In the genomic region with DNA sequence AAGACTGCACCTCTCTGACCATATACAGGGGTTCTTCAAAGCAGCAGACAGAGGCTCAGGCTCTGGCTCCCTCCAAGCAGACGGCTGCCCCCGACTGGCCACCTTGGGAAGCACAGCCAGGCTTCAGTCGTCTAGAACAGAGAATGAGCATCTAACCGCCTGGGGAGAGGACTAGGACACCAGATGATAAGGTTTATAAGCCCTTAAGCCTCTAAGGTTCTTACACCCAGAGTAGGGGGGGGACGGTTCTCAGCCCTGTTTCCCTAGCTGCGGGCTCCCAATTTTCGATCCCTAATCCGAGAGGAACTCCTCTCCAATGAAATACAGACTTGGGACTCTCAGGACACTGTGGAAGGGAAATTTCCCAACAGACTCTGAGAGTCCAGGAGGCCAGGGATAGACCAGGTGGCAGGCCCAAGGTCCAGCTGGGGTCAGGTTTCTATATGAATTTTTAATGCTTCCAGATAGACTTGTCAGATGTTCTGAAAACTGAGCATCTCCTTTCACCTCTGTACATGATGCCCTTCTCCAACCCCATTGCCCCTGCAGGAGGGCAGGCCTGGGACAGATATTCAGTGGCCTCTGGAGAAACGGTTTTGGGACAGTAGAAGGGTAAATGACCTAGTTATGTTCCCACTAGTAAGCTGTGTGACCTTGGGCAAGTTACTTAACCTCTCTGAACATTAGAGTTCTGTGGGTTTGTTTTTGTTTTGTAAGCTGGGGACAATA, we compare ENCODE assay signal across 8 cellular contexts. TPM values are rescaled to one million over a fixed set of nuclear protein-coding genes. Genes with fewer than 3 reads are reported as not detected.
DNase-seq lines count a peak whose midpoint lies in the region; ATAC-seq, FAIRE-seq and TF ChIP-seq lines count a peak whose summit lies in the region.

No MANE protein-coding gene starts in this region.

- H3K27ac Mint-ChIP-seq in nephron progenitor cell, result no peak overlapping the region
- peak overlapping the region; percentile 36 for H3K27ac Mint-ChIP-seq in type B pancreatic cell

- peaks cover 62% of the 10 kb centered on the region for H3K4me1 Mint-ChIP-seq in nephron progenitor cell
- H3K4me1 Mint-ChIP-seq in type B pancreatic cell (ENCODE audit: unreplicated experiment), result peaks cover 14% of the 10 kb centered on the region

- intact Hi-C loops in endothelial cell of umbilical vein (cut with micrococcal nuclease), result loop anchor here (1.0 kb wide), 2 partner anchors 23 to 135 kb away; no protein-coding TSS in a partner anchor

- no peak overlapping the region for H2AFZ ChIP-seq in endothelial cell of umbilical vein (ENCODE audit: low read depth, low read length)

- no peaks in the 10 kb centered on the region for H3K79me2 ChIP-seq in endothelial cell of umbilical vein (ENCODE audit: control insufficient read depth, insufficient read depth, low read length)

- peaks cover 9% of the 10 kb centered on the region for H3K4me1 ChIP-seq in endothelial cell of umbilical vein (ENCODE audit: control insufficient read depth, extremely low read depth, insufficient read depth, low read length)

- no peak for TF ChIP-seq POLR2A in endothelial cell of umbilical vein (IDR thresholded peaks at IDR 0.05; ENCODE audit: low read depth, low read length)

- H3K27me3 Mint-ChIP-seq in nephron progenitor cell (ENCODE audit: low read depth, poor library complexity) (peaks cover 49% of the 10 kb centered on the region), type B pancreatic cell (peaks cover 77% of the 10 kb centered on the region)

- no peaks in the 10 kb centered on the region for H3K9me1 ChIP-seq in endothelial cell of umbilical vein (replicated peaks; ENCODE audit: control insufficient read depth, extremely low read depth, insufficient read depth, low read length)

- H3K9ac ChIP-seq in endothelial cell of umbilical vein (replicated peaks; ENCODE audit: extremely low read depth, insufficient read depth, low read length), result no peak overlapping the region

- peaks cover 7 to 28% of the 10 kb centered on the region in 2 experiments for H3K27me3 ChIP-seq in endothelial cell of umbilical vein (ENCODE audit: control insufficient read depth in 2 of 2, insufficient read depth in 2 of 2, low read length in 2 of 2)

- H3K4me3 Mint-ChIP-seq in nephron progenitor cell, result peak overlapping the region; percentile 58
- H3K4me3 Mint-ChIP-seq in type B pancreatic cell, result peak overlapping the region; percentile 57

- BruUV-seq in endothelial cell of umbilical vein (replicated peaks; lab: Mats Ljungman, UMichigan), result no TSS peak

- no peaks in the 10 kb centered on the region for H3K36me3 ChIP-seq in endothelial cell of umbilical vein (ENCODE audit: control insufficient read depth in 2 of 2, extremely low read depth in 1 of 2, insufficient read depth in 2 of 2, low read length in 2 of 2)

- H4K20me1 ChIP-seq in endothelial cell of umbilical vein (replicated peaks; ENCODE audit: control insufficient read depth, extremely low read depth, insufficient read depth, low read length), result no peaks in the 10 kb centered on the region

- H3K4me2 ChIP-seq in endothelial cell of umbilical vein (ENCODE audit: insufficient read depth, low read length), result no peak overlapping the region

- peak; percentile 27 for ATAC-seq in HG02938 (IDR thresholded peaks at IDR 0.05; ENCODE audit: unreplicated experiment)
- ATAC-seq in GM19397 (IDR thresholded peaks at IDR 0.05; ENCODE audit: unreplicated experiment), result no peak

- no peaks in the 10 kb centered on the region for H3K9me3 Mint-ChIP-seq in nephron progenitor cell
- no peaks in the 10 kb centered on the region for H3K9me3 Mint-ChIP-seq in type B pancreatic cell

- H3K4me3 ChIP-seq in endothelial cell of umbilical vein (replicated peaks in 1 of 3; ENCODE audit: insufficient read depth in 1 of 3, low read depth in 1 of 3, low read length in 3 of 3), result no peak overlapping the region

- peaks cover 5% of the 10 kb centered on the region for H3K36me3 Mint-ChIP-seq in nephron progenitor cell (ENCODE audit: low read depth)
- no peaks in the 10 kb centered on the region for H3K36me3 Mint-ChIP-seq in type B pancreatic cell

- TF ChIP-seq CTCF in endothelial cell of umbilical vein (IDR thresholded peaks at IDR 0.05; ENCODE audit: extremely low read depth in 1 of 2, insufficient read depth in 1 of 2, low read depth in 1 of 2, low read length in 2 of 2) (peak; percentile 75 to 85), nephron progenitor cell (IDR thresholded peaks at IDR 0.05) (peak; percentile 57), type B pancreatic cell (conservative IDR thresholded peaks at IDR 0.05) (peak; percentile 78)

- DNase-seq in GM03348 (ENCODE audit: low spot score), result peak; percentile 72
- DNase-seq in NCI-H748 (lab: John Stamatoyannopoulos, UW; ENCODE audit: unreplicated experiment), result peak; percentile 61
- DNase-seq in activated CD4-positive, alpha-beta T cell treated with anti-CD3 and anti-CD28 coated beads, Interleukin-2, amount 50 U/mL, for 48 hours, result peak; percentile 85 to 87
- DNase-seq in endothelial cell of umbilical vein (ENCODE audit: low read depth, low spot score), result peak; percentile 46
- peak; percentile 82 for DNase-seq in nephron progenitor cell
- no peak for DNase-seq in type B pancreatic cell (ENCODE audit: extremely low spot score, unreplicated experiment)

- no peaks in the 10 kb centered on the region for H3K9me3 ChIP-seq in endothelial cell of umbilical vein (replicated peaks; ENCODE audit: control insufficient read depth, insufficient read depth, low read length)

- CTCF ChIA-PET in endothelial cell of umbilical vein (lab: Charles Lee), result interaction anchor here (1.1 to 9.9 kb wide), 8 partner anchors 13 to 135 kb away, joined by 3 to 152 read pairs (median 6); partner anchors contain the start of genes RTN4RL2 and SLC43A1

- POLR2A ChIA-PET in endothelial cell of umbilical vein (lab: Charles Lee), result no interaction called here

- no peak overlapping the region for H3K27ac ChIP-seq in endothelial cell of umbilical vein (ENCODE audit: insufficient read depth, low read depth, low read length)

- FAIRE-seq in endothelial cell of umbilical vein (lab: Jason Lieb, UNC), result peak; percentile 86

- dilution Hi-C loops in endothelial cell of umbilical vein (cut with MboI; ENCODE audit: extremely low pct_ligation_motif_present, low sequenced_read_pairs), result no loop called here

RNA-seq across cellular contexts. Expression of gene RTN4RL2, which starts 20.2 kb away (rescaled TPM):
- 0.83 and 1.3 TPM in 2 replicates for total RNA-seq in endothelial cell of umbilical vein
- 0.18 and 0.35 TPM in 2 replicates for polyA plus RNA-seq in endothelial cell of umbilical vein
- 0.08 and 0.45 TPM in 2 replicates for polyA plus RNA-seq in endothelial cell of umbilical vein (2011; cell fraction: cytosol; rRNA removed)
- not detected in 2 replicates for polyA plus RNA-seq in endothelial cell of umbilical vein (2011; cell fraction: nucleus; rRNA removed)
- 0.36 and 0.70 TPM in 2 replicates for polyA plus RNA-seq in endothelial cell of umbilical vein (2012)
- 1.2 TPM in 1 of 2 replicates, not detected in the other for polyA minus RNA-seq in endothelial cell of umbilical vein
- 4.0 TPM for polyA minus RNA-seq in endothelial cell of umbilical vein (2011; cell fraction: cytosol; rRNA and poly(A)+ RNA removed)
- polyA minus RNA-seq in endothelial cell of umbilical vein (2011; cell fraction: nucleus; rRNA and poly(A)+ RNA removed), result not detected in 2 replicates
- total RNA-seq in type B pancreatic cell (ENCODE audit: low replicate concordance), result 8.6 and 10.4 TPM in 2 replicates

RNA-seq across cellular contexts. Expression of gene SLC43A1, which starts 34.9 kb away (rescaled TPM):
- total RNA-seq in endothelial cell of umbilical vein (11.3 and 13.7 TPM in 2 replicates), type B pancreatic cell (ENCODE audit: low replicate concordance) (19.0 and 20.8 TPM in 2 replicates)
- 19.5 and 22.7 TPM in 2 replicates for polyA plus RNA-seq in endothelial cell of umbilical vein
- polyA plus RNA-seq in endothelial cell of umbilical vein (2011; cell fraction: cytosol; rRNA removed), result 12.6 and 12.9 TPM in 2 replicates
- polyA plus RNA-seq in endothelial cell of umbilical vein (2011; cell fraction: nucleus; rRNA removed), result 30.0 and 33.0 TPM in 2 replicates
- 8.6 and 11.4 TPM in 2 replicates for polyA plus RNA-seq in endothelial cell of umbilical vein (2012)
- polyA minus RNA-seq in endothelial cell of umbilical vein, result 23.6 and 25.1 TPM in 2 replicates
- polyA minus RNA-seq in endothelial cell of umbilical vein (2011; cell fraction: cytosol; rRNA and poly(A)+ RNA removed), result 2.3 TPM
- polyA minus RNA-seq in endothelial cell of umbilical vein (2011; cell fraction: nucleus; rRNA and poly(A)+ RNA removed), result 16.7 and 21.5 TPM in 2 replicates

RNA-seq across cellular contexts. Expression of gene TIMM10, which starts 50.0 kb away (rescaled TPM):
- total RNA-seq in endothelial cell of umbilical vein (64.2 and 105 TPM in 2 replicates), type B pancreatic cell (ENCODE audit: low replicate concordance) (57.9 and 64.2 TPM in 2 replicates)
- polyA plus RNA-seq in endothelial cell of umbilical vein, result 109 and 128 TPM in 2 replicates
- polyA plus RNA-seq in endothelial cell of umbilical vein (2011; cell fraction: cytosol; rRNA removed), result 122 and 165 TPM in 2 replicates
- polyA plus RNA-seq in endothelial cell of umbilical vein (2011; cell fraction: nucleus; rRNA removed), result 43.4 and 47.7 TPM in 2 replicates
- 97.8 and 133 TPM in 2 replicates for polyA plus RNA-seq in endothelial cell of umbilical vein (2012)
- 46.9 and 56.5 TPM in 2 replicates for polyA minus RNA-seq in endothelial cell of umbilical vein
- polyA minus RNA-seq in endothelial cell of umbilical vein (2011; cell fraction: cytosol; rRNA and poly(A)+ RNA removed), result 16.3 TPM
- 9.0 and 10.6 TPM in 2 replicates for polyA minus RNA-seq in endothelial cell of umbilical vein (2011; cell fraction: nucleus; rRNA and poly(A)+ RNA removed)

RNA-seq across cellular contexts. Expression of gene SLC43A3, which starts 53.7 kb away (rescaled TPM):
- total RNA-seq in endothelial cell of umbilical vein (68.9 and 89.4 TPM in 2 replicates), type B pancreatic cell (ENCODE audit: low replicate concordance) (14.0 and 20.4 TPM in 2 replicates)
- 104 and 124 TPM in 2 replicates for polyA plus RNA-seq in endothelial cell of umbilical vein
- polyA plus RNA-seq in endothelial cell of umbilical vein (2011; cell fraction: cytosol; rRNA removed), result 58.7 and 78.4 TPM in 2 replicates
- polyA plus RNA-seq in endothelial cell of umbilical vein (2011; cell fraction: nucleus; rRNA removed), result 65.8 and 66.7 TPM in 2 replicates
- polyA plus RNA-seq in endothelial cell of umbilical vein (2012), result 60.8 and 67.1 TPM in 2 replicates
- 117 and 119 TPM in 2 replicates for polyA minus RNA-seq in endothelial cell of umbilical vein
- not detected for polyA minus RNA-seq in endothelial cell of umbilical vein (2011; cell fraction: cytosol; rRNA and poly(A)+ RNA removed)
- polyA minus RNA-seq in endothelial cell of umbilical vein (2011; cell fraction: nucleus; rRNA and poly(A)+ RNA removed), result 29.2 and 38.5 TPM in 2 replicates

RNA-seq across cellular contexts. Expression of gene SMTNL1, which starts 56.8 kb away (rescaled TPM):
- total RNA-seq in endothelial cell of umbilical vein (not detected in 2 replicates), type B pancreatic cell (ENCODE audit: low replicate concordance) (not detected in 2 replicates)
- not detected in 2 replicates for polyA plus RNA-seq in endothelial cell of umbilical vein
- polyA plus RNA-seq in endothelial cell of umbilical vein (2011; cell fraction: cytosol; rRNA removed), result not detected in 2 replicates
- polyA plus RNA-seq in endothelial cell of umbilical vein (2011; cell fraction: nucleus; rRNA removed), result not detected in 2 replicates
- polyA plus RNA-seq in endothelial cell of umbilical vein (2012), result not detected in 2 replicates
- polyA minus RNA-seq in endothelial cell of umbilical vein, result not detected in 2 replicates
- polyA minus RNA-seq in endothelial cell of umbilical vein (2011; cell fraction: cytosol; rRNA and poly(A)+ RNA removed), result not detected
- polyA minus RNA-seq in endothelial cell of umbilical vein (2011; cell fraction: nucleus; rRNA and poly(A)+ RNA removed), result not detected in 2 replicates
